In genomic region chr13:20136781-20137703, GRCh38 we compare ENCODE assay signal across 8 cellular contexts. TPM values are rescaled to one million over a fixed set of nuclear protein-coding genes. Genes with fewer than 3 reads are reported as not detected.
A peak's percentile ranks its signal among the peaks of the same experiment; 100 is the strongest.
DNase-seq lines count a peak whose midpoint lies in the region; ATAC-seq and TF ChIP-seq lines count a peak whose summit lies in the region.

No MANE protein-coding gene starts in this region.

- H3K4me3 ChIP-seq in ovary (no peak overlapping the region), gastroesophageal sphincter (no peak overlapping the region)

- no peaks in the 10 kb centered on the region for H3K4me1 ChIP-seq in ovary (ENCODE audit: insufficient read depth)
- peaks cover 0 to 11% (median 3%) of the 10 kb centered on the region in 3 donors for H3K4me1 ChIP-seq in gastroesophageal sphincter

- intact Hi-C loops in left colon (cut with DNase I, micrococcal nuclease) (no loop called here), ovary (cut with DNase I) (no loop called here)

- no peaks in the 10 kb centered on the region for H3K4me1 Mint-ChIP-seq in activated T-cell treated with anti-CD3 and anti-CD28 coated beads, Interleukin-2, amount 50 U/mL, for 4 hours (ENCODE audit: low read depth)

- ATAC-seq in HG03045 (IDR thresholded peaks at IDR 0.05; ENCODE audit: unreplicated experiment) (peak; percentile 52), left colon (peak; percentile 99), HG02938 (IDR thresholded peaks at IDR 0.05; ENCODE audit: unreplicated experiment) (no peak), gastroesophageal sphincter (no peak)
- ATAC-seq in activated T-cell treated with anti-CD3 and anti-CD28 coated beads, Interleukin-2, amount 50 U/mL, for 4 hours: peak; percentile 82 to 84

- no peaks in the 10 kb centered on the region for H3K36me3 Mint-ChIP-seq in activated T-cell treated with anti-CD3 and anti-CD28 coated beads, Interleukin-2, amount 50 U/mL, for 4 hours (ENCODE audit: insufficient read depth)

- H3K36me3 ChIP-seq in ovary (no peaks in the 10 kb centered on the region), gastroesophageal sphincter (no peaks in the 10 kb centered on the region)

- no peak for TF ChIP-seq CTCF in ovary (IDR thresholded peaks at IDR 0.05)
- TF ChIP-seq CTCF in gastroesophageal sphincter (IDR thresholded peaks at IDR 0.05): peak in 1 of 4 experiments; percentile 25

- TF ChIP-seq EP300 in ovary (IDR thresholded peaks at IDR 0.05): no peak
- no peak for TF ChIP-seq EP300 in gastroesophageal sphincter (IDR thresholded peaks at IDR 0.05)

- TF ChIP-seq POLR2A in ovary (IDR thresholded peaks at IDR 0.05): no peak
- TF ChIP-seq POLR2A in gastroesophageal sphincter (IDR thresholded peaks at IDR 0.05): no peak

- no peaks in the 10 kb centered on the region for H3K27me3 ChIP-seq in ovary
- H3K27me3 ChIP-seq in gastroesophageal sphincter: peaks cover 82% of the 10 kb centered on the region

- H3K27ac ChIP-seq in ovary: no peak overlapping the region
- H3K27ac ChIP-seq in gastroesophageal sphincter: no peak overlapping the region

- DNase-seq in CD1c-positive myeloid dendritic cell (ENCODE audit: extremely low spot score) (peak; percentile 27), left colon (peak; percentile 48 to 76), ovary (no peak), NCI-H345 (lab: John Stamatoyannopoulos, UW) (no peak)
- DNase-seq in activated T-cell treated with anti-CD3 and anti-CD28 coated beads, Interleukin-2, amount 50 U/mL, for 4 hours: peak; percentile 34

- no peaks in the 10 kb centered on the region for H3K9me3 Mint-ChIP-seq in activated T-cell treated with anti-CD3 and anti-CD28 coated beads, Interleukin-2, amount 50 U/mL, for 4 hours

- 21 to 31% (median 26%) methylated on average over 55 to 56 of the region's 56 CpGs for WGBS in ovary, 3 donors
- whole genome bisulfite sequencing in gastroesophageal sphincter (ENCODE audit: low coverage in 1 of 2), 2 donors: 5 to 8% methylated on average over 6 to 23 of the region's 56 CpGs

- H3K9me3 ChIP-seq in ovary (no peaks in the 10 kb centered on the region), gastroesophageal sphincter (no peaks in the 10 kb centered on the region)

- peaks cover 60% of the 10 kb centered on the region for H3K27me3 Mint-ChIP-seq in activated T-cell treated with anti-CD3 and anti-CD28 coated beads, Interleukin-2, amount 50 U/mL, for 4 hours (ENCODE audit: low read depth)

- no peak overlapping the region for H3K4me3 Mint-ChIP-seq in activated T-cell treated with anti-CD3 and anti-CD28 coated beads, Interleukin-2, amount 50 U/mL, for 4 hours

RNA-seq across cellular contexts. Expression of gene GJA3, which starts 23.8 kb away (rescaled TPM):
- total RNA-seq in activated T-cell treated with anti-CD3 and anti-CD28 coated beads, Interleukin-2, amount 50 U/mL, for 4 hours: under 1 TPM; 0.08 to 0.53 (median 0.35) TPM
- total RNA-seq in left colon (not detected), ovary (under 1 TPM in 5 of 7 donors, not detected in 2; 0.08 to 0.34 (median 0.15) TPM), gastroesophageal sphincter (under 1 TPM in 2 of 4 donors, not detected in 2; 0.04 to 0.07 TPM)
- polyA plus RNA-seq in ovary: under 1 TPM; 0.12 to 0.20 TPM

RNA-seq across cellular contexts. Expression of gene GJB2, which starts 55.7 kb away (rescaled TPM):
- 1 to 10 TPM; 2.4 to 4.8 (median 4.4) TPM for total RNA-seq in activated T-cell treated with anti-CD3 and anti-CD28 coated beads, Interleukin-2, amount 50 U/mL, for 4 hours
- total RNA-seq in left colon (10 to 100 TPM; 39.0 to 45.0 TPM), ovary (1 to 10 TPM in 2 of 7 donors, under 1 TPM in 2, not detected in 3; 0.30 to 2.5 (median 1.4) TPM), gastroesophageal sphincter (10 to 100 TPM in 1 of 4 donors, 1 to 10 TPM in 2, under 1 TPM in 1; 0.54 to 57.5 (median 5.6) TPM)
- polyA plus RNA-seq in ovary: under 1 TPM; 0.13 to 0.72 TPM

Comparison
In these comparisons a context has a peak if more than half of its experiments do, and no peak if none do; other contexts are left out.
1. DNase-seq: peak in CD1c-positive myeloid dendritic cell (single experiment), activated T-cell treated with anti-CD3 and anti-CD28 coated beads, Interleukin-2, amount 50 U/mL, for 4 hours (single experiment) and left colon (2 of 2); none in ovary (0 of 5) and NCI-H345 (single experiment).
2. ATAC-seq: peak in HG03045 (single experiment), activated T-cell treated with anti-CD3 and anti-CD28 coated beads, Interleukin-2, amount 50 U/mL, for 4 hours (2 of 2) and left colon (single experiment); none in HG02938 (single experiment) and gastroesophageal sphincter (single experiment).